In the genomic region with DNA sequence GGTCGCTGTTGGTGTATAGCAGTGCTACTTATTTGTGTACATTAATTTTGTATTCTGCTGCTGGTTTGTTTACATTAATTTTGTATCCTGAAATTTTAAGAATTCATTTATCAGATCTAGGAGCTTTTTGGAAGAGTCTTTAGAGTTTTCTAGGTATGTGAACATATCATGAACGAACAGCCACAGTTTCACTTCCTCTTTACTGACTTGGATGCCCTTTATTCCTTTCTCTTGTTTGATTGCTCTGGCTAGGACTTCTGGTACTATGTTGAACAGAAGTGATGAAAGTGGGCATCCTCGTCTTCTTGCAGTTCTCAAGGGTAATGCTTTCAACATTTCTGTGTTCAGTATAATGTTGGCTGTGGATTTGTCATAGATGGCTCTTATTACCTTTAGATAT, we compare ENCODE assay signal across 21 cellular contexts.
"Had no signal": no experiment of that assay in that cellular context is flagged by ENCODE, and none has a peak within 500 bp of the region (broad histone marks: within the 10 kb centered on the region; RNA-seq: fewer than 3 reads in every experiment).

No MANE protein-coding gene starts in this region.

- H3K4me3 ChIP-seq: cardiac muscle cell, gastroesophageal sphincter, ovary, prostate gland, upper lobe of right lung had no signal

- H3K4me3 Mint-ChIP-seq: activated CD4-positive, alpha-beta memory T cell treated with anti-CD3 and anti-CD28 coated beads for 36 hours; activated naive CD4-positive, alpha-beta T cell treated with anti-CD3 and anti-CD28 coated beads for 36 hours; activated T-cell treated with anti-CD3 and anti-CD28 coated beads, Interleukin-2, amount 50 U/mL, for 72 hours; endodermal cell; memory B cell; natural killer cell treated with Interleukin-12 subunit alpha and Interleukin-12 subunit beta and Interleukin-15 and Interleukin-18, amount 100 ng/mL, for 72 hours had no signal

- H3K4me1 ChIP-seq: gastroesophageal sphincter, prostate gland, upper lobe of right lung had no signal

- H3K27me3 Mint-ChIP-seq: activated CD4-positive, alpha-beta memory T cell treated with anti-CD3 and anti-CD28 coated beads for 36 hours; memory B cell; natural killer cell treated with Interleukin-12 subunit alpha and Interleukin-12 subunit beta and Interleukin-15 and Interleukin-18, amount 100 ng/mL, for 72 hours had no signal

- H3K27me3 ChIP-seq: cardiac muscle cell, gastroesophageal sphincter, neutrophil, ovary, upper lobe of right lung had no signal

- DNase-seq: activated CD4-positive, alpha-beta memory T cell treated with anti-CD3 and anti-CD28 coated beads for 36 hours; activated CD4-positive, alpha-beta T cell treated with anti-CD3 and anti-CD28 coated beads for 4 hours; activated CD4-positive, CD25-positive, alpha-beta regulatory T cell; activated effector memory CD4-positive, alpha-beta T cell treated with Interleukin-2 at 50 U/mL for 16 hours; activated naive CD4-positive, alpha-beta T cell treated with anti-CD3 and anti-CD28 coated beads for 36 hours; activated T-cell treated with anti-CD3 and anti-CD28 coated beads, Interleukin-2, amount 50 U/mL, for 72 hours; amygdala; cortex of kidney; endodermal cell; head of caudate nucleus; left cardiac atrium; ovary; stimulated activated CD4-positive, alpha-beta T cell treated with anti-CD3 and anti-CD28 coated beads, Interleukin-4, amount 100 ng/mL, for 4 hours; stimulated activated naive CD8-positive, alpha-beta T cell treated with anti-CD3 and anti-CD28 coated beads, Interleukin-15, Interleukin-2, amounts not matched to agents 100 U/mL and 50 U/mL, for 24 hours; upper lobe of right lung had no signal

- H3K36me3 ChIP-seq: cardiac muscle cell, gastroesophageal sphincter, neutrophil, ovary, prostate gland, upper lobe of right lung had no signal

- H3K27ac Mint-ChIP-seq: activated CD4-positive, alpha-beta memory T cell treated with anti-CD3 and anti-CD28 coated beads for 36 hours; activated naive CD4-positive, alpha-beta T cell treated with anti-CD3 and anti-CD28 coated beads for 36 hours; activated T-cell treated with anti-CD3 and anti-CD28 coated beads, Interleukin-2, amount 50 U/mL, for 72 hours; endodermal cell; memory B cell; natural killer cell treated with Interleukin-12 subunit alpha and Interleukin-12 subunit beta and Interleukin-15 and Interleukin-18, amount 100 ng/mL, for 72 hours had no signal

- H3K9me3 Mint-ChIP-seq: endodermal cell had no signal

- H3K36me3 Mint-ChIP-seq: activated CD4-positive, alpha-beta memory T cell treated with anti-CD3 and anti-CD28 coated beads for 36 hours; memory B cell had no signal

- H3K4me1 Mint-ChIP-seq: endodermal cell, memory B cell had no signal

- H3K9me3 ChIP-seq: gastroesophageal sphincter, neutrophil, ovary, prostate gland, upper lobe of right lung had no signal

- H3K27ac ChIP-seq: cardiac muscle cell, gastroesophageal sphincter, neutrophil, ovary, prostate gland, upper lobe of right lung had no signal
